ENCODE assay signal across 8 cellular contexts in genomic region chr11:60775420-60775961, GRCh38. TPM values are rescaled to one million over a fixed set of nuclear protein-coding genes. Genes with fewer than 3 reads are reported as not detected.
DNase-seq lines count a peak whose midpoint lies in the region; ATAC-seq and TF ChIP-seq lines count a peak whose summit lies in the region.

No MANE protein-coding gene starts in this region.

- peaks cover 12% of the 10 kb centered on the region for H3K27me3 Mint-ChIP-seq in HFFc6 (ENCODE audit: insufficient read depth)

- peak; percentile 90 to 94 for ATAC-seq in activated naive CD4-positive, alpha-beta T cell treated with anti-CD3 and anti-CD28 coated beads, Interleukin-2, amount 50 U/mL, for 72 hours
- ATAC-seq in heart left ventricle (peak; percentile 79 to 86 (median 85)), GM21528 (IDR thresholded peaks at IDR 0.05; ENCODE audit: low FRiP score, unreplicated experiment) (no peak)

- H3K27me3 ChIP-seq in heart left ventricle = peaks cover 0 to 14% (median 0%) of the 10 kb centered on the region in 9 donors

- H3K27ac ChIP-seq in heart left ventricle = peak overlapping the region in 6 of 12 donors; percentile 17 to 59 (median 49)

- H3K4me3 Mint-ChIP-seq in HFFc6 = no peak overlapping the region

- peak; percentile 84 for DNase-seq in GM10266 (ENCODE audit: extremely low spot score)
- peak; percentile 86 for DNase-seq in HFFc6
- DNase-seq in NCI-H1092 treated with DMSO at 0.1 percent for 48 hours (lab: John Stamatoyannopoulos, UW) = peak; percentile 95
- peak; percentile 81 for DNase-seq in SKM-1 (lab: John Stamatoyannopoulos, UW; ENCODE audit: unreplicated experiment)
- peak; percentile 70 to 83 for DNase-seq in activated naive CD4-positive, alpha-beta T cell treated with anti-CD3 and anti-CD28 coated beads, Interleukin-2, amount 50 U/mL, for 72 hours (ENCODE audit: low spot score in 2 of 2)
- peak; percentile 73 to 85 (median 83) for DNase-seq in heart left ventricle
- DNase-seq in retina = peak; percentile 90

- H3K27ac Mint-ChIP-seq in HFFc6 = peak overlapping the region; percentile 17; the same call in 1 of the 2 replicates
- H3K27ac Mint-ChIP-seq in activated naive CD4-positive, alpha-beta T cell treated with anti-CD3 and anti-CD28 coated beads, Interleukin-2, amount 50 U/mL, for 72 hours = no peak overlapping the region

- TF ChIP-seq POLR2A in heart left ventricle (IDR thresholded peaks at IDR 0.05) = no peak

- peaks cover 34% of the 10 kb centered on the region for H3K4me1 Mint-ChIP-seq in HFFc6 (ENCODE audit: low read depth)

- no peaks in the 10 kb centered on the region for H3K36me3 ChIP-seq in heart left ventricle

- 6 to 12% (median 10%) methylated on average over 15 of the region's 15 CpGs for WGBS in heart left ventricle, 4 donors

- intact Hi-C loops in heart left ventricle (cut with DNase I) = loop anchor here in 8 of 10 donors (2.0 to 10.0 kb wide), 7 partner anchors 57 to 412 kb away; no protein-coding TSS in a partner anchor

- H3K36me3 Mint-ChIP-seq in HFFc6 (ENCODE audit: low read depth) = no peaks in the 10 kb centered on the region
- no peaks in the 10 kb centered on the region for H3K36me3 Mint-ChIP-seq in activated naive CD4-positive, alpha-beta T cell treated with anti-CD3 and anti-CD28 coated beads, Interleukin-2, amount 50 U/mL, for 72 hours

- peak; percentile 79 for TF ChIP-seq CTCF in GM10266 (IDR thresholded peaks at IDR 0.05; ENCODE audit: control insufficient read depth, insufficient read depth, low read depth, missing control alignments)
- TF ChIP-seq CTCF in HFFc6 (IDR thresholded peaks at IDR 0.05) = peak; percentile 96
- TF ChIP-seq CTCF in heart left ventricle (IDR thresholded peaks at IDR 0.05) = peak; percentile 79 to 97 (median 92)

- H3K4me1 ChIP-seq in heart left ventricle = peaks cover 0 to 22% (median 9%) of the 10 kb centered on the region in 12 donors

- no peaks in the 10 kb centered on the region for H3K9me3 Mint-ChIP-seq in HFFc6
- no peaks in the 10 kb centered on the region for H3K9me3 Mint-ChIP-seq in activated naive CD4-positive, alpha-beta T cell treated with anti-CD3 and anti-CD28 coated beads, Interleukin-2, amount 50 U/mL, for 72 hours

- peaks cover 0 to 2% (median 0%) of the 10 kb centered on the region in 12 donors for H3K9me3 ChIP-seq in heart left ventricle

- no peak overlapping the region for H3K4me3 ChIP-seq in heart left ventricle

RNA-seq across cellular contexts. Expression of gene MS4A10, which starts 9.6 kb away (rescaled TPM):
- not detected for total RNA-seq in HFFc6 (2021; fragmentation: NEBNext Ultra II Directional; extraction: Animal tissue kit (Norgen Biotek cat#: 25700))
- not detected for total RNA-seq in activated naive CD4-positive, alpha-beta T cell treated with anti-CD3 and anti-CD28 coated beads, Interleukin-2, amount 50 U/mL, for 72 hours
- not detected for total RNA-seq in heart left ventricle
- polyA plus RNA-seq in heart left ventricle = not detected

RNA-seq across cellular contexts. Expression of gene MS4A15, which starts 18.8 kb away (rescaled TPM):
- not detected for total RNA-seq in HFFc6 (2021; fragmentation: NEBNext Ultra II Directional; extraction: Animal tissue kit (Norgen Biotek cat#: 25700))
- total RNA-seq in activated naive CD4-positive, alpha-beta T cell treated with anti-CD3 and anti-CD28 coated beads, Interleukin-2, amount 50 U/mL, for 72 hours = not detected
- not detected for total RNA-seq in heart left ventricle
- polyA plus RNA-seq in heart left ventricle = not detected

RNA-seq across cellular contexts. Expression of gene MS4A18, which starts 51.0 kb away (rescaled TPM):
- not detected for total RNA-seq in HFFc6 (2021; fragmentation: NEBNext Ultra II Directional; extraction: Animal tissue kit (Norgen Biotek cat#: 25700))
- total RNA-seq in activated naive CD4-positive, alpha-beta T cell treated with anti-CD3 and anti-CD28 coated beads, Interleukin-2, amount 50 U/mL, for 72 hours = not detected
- total RNA-seq in heart left ventricle = not detected
- polyA plus RNA-seq in heart left ventricle = not detected
